Comparison of ENCODE assay signal across 8 cellular contexts in the genomic region with DNA sequence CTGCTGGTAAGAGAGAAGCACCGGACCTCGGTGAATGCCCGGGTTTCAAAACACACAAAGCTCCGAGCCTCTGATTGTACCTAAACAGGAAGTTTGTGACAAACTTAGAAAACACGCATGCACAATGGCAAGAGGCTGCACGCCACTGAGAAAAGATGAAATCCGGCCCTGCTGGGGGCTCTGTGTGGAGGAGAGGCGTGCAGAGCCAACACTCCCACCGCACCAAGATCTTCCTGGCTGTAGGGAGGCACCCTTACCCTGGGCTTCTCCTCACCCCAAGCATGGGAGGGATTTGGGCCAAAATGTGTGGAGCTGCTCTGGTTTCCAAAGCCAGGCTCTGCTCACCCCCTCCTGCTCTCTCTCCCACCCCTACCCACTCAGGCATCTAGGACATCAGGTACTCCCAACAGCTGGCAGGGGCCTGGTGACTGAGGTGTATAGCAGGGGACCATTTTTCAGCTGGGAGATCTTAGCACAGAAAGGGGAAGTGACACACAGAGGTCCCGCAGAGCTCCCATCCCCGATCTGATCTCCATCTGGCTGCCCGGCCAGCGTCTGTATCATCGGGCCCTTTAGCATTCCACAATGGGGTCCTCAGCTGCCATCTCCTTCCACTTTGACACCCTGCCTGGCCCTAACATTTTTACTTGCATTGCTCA.
A peak's percentile ranks its signal among the peaks of the same experiment; 100 is the strongest.
DNase-seq lines count a peak whose midpoint lies in the region; ATAC-seq, FAIRE-seq and TF ChIP-seq lines count a peak whose summit lies in the region.

No MANE protein-coding gene starts in this region.

- peaks cover 3 to 15% of the 10 kb centered on the region in 2 experiments for H4K20me1 ChIP-seq in H1 (replicated peaks in 1 of 2; ENCODE audit: control insufficient read depth in 1 of 2, insufficient read depth in 2 of 2, low read length in 2 of 2)

- H3K27ac Mint-ChIP-seq in Caco-2 (ENCODE audit: unreplicated experiment) = no peak overlapping the region

- no peak overlapping the region for H3K9ac ChIP-seq in H1 (replicated peaks in 1 of 4; ENCODE audit: extremely low read depth in 1 of 4, low read depth in 3 of 4, low read length in 3 of 4)
- H3K9ac ChIP-seq in stomach smooth muscle (ENCODE audit: low read length in 2 of 2) = no peak overlapping the region

- H3K4me1 Mint-ChIP-seq in Caco-2 (ENCODE audit: low read depth, unreplicated experiment) = peaks cover 6% of the 10 kb centered on the region

- BruUV-seq in Caco-2 (replicated peaks; lab: Mats Ljungman, UMichigan) = no TSS peak

- no peak overlapping the region for H3K4me3 Mint-ChIP-seq in Caco-2 (ENCODE audit: unreplicated experiment)

- H3K79me1 ChIP-seq in H1 (ENCODE audit: low read depth, low read length) = peaks cover 17% of the 10 kb centered on the region

- FAIRE-seq in H1 (lab: Jason Lieb, UNC) = no peak

- peak overlapping the region; percentile 42 for H4K8ac ChIP-seq in H1 (ENCODE audit: extremely low read depth, insufficient read depth, low read length)

- peaks cover 0 to 74% of the 10 kb centered on the region in 2 experiments; a peak in 3 of 4 replicates for H3K79me2 ChIP-seq in H1 (ENCODE audit: control insufficient read depth in 1 of 2, insufficient read depth in 2 of 2, low read length in 2 of 2)

- H3K36me3 Mint-ChIP-seq in Caco-2 (ENCODE audit: insufficient read depth, unreplicated experiment) = no peaks in the 10 kb centered on the region

- peak; percentile 88 for DNase-seq in GM12865 (ENCODE audit: low read depth)
- peak; percentile 49 for DNase-seq in NOMO-1 treated with dmso at 0.1 percent for 144 hours (lab: John Stamatoyannopoulos, UW; ENCODE audit: unreplicated experiment)
- DNase-seq in H1 (ENCODE audit: low read depth in 1 of 2, low spot score in 2 of 2) = no peak
- DNase-seq in Caco-2 = no peak
- no peak for DNase-seq in NCI-H187 (lab: John Stamatoyannopoulos, UW)

- no peak overlapping the region for H2AFZ ChIP-seq in H1 (ENCODE audit: low read length)

- H3K27me3 ChIP-seq in H1 (replicated peaks in 1 of 4; ENCODE audit: control insufficient read depth in 3 of 4, extremely low read depth in 1 of 4, insufficient read depth in 3 of 4, low read length in 3 of 4) = no peaks in the 10 kb centered on the region
- no peaks in the 10 kb centered on the region for H3K27me3 ChIP-seq in stomach smooth muscle (ENCODE audit: control insufficient read depth in 1 of 2, insufficient read depth in 2 of 2, low read length in 2 of 2)
- H3K27me3 ChIP-seq in Caco-2 (replicated peaks; ENCODE audit: control insufficient read depth, insufficient read depth, low read length) = no peaks in the 10 kb centered on the region

- ATAC-seq in GM21576 (IDR thresholded peaks at IDR 0.05; ENCODE audit: unreplicated experiment) (peak; percentile 65), GM19328 (IDR thresholded peaks at IDR 0.05; ENCODE audit: unreplicated experiment) (no peak)

- H3K36me3 ChIP-seq in H1 (ENCODE audit: control insufficient read depth in 2 of 4, insufficient read depth in 4 of 4, low read length in 3 of 4) (no peaks in the 10 kb centered on the region), stomach smooth muscle (ENCODE audit: control insufficient read depth in 2 of 2, insufficient read depth in 2 of 2, low read length in 2 of 2) (no peaks in the 10 kb centered on the region), Caco-2 (ENCODE audit: control insufficient read depth, insufficient read depth, low read length) (no peaks in the 10 kb centered on the region)

- TF ChIP-seq EP300 in H1 (IDR thresholded peaks at IDR 0.05; ENCODE audit: borderline replicate concordance in 1 of 2, low read depth in 2 of 2, low read length in 2 of 2) = no peak

- intact Hi-C loops in Caco-2 (cut with micrococcal nuclease; ENCODE audit: unreplicated experiment) = no loop called here

- POLR2A ChIA-PET in H1 (lab: Charles Lee; ENCODE audit: partially characterized antibody) (interaction anchor here (1.6 kb wide), 1 partner anchor 14 kb away, joined by 4 read pairs; no protein-coding TSS in a partner anchor), Caco-2 (lab: Charles Lee) (no interaction called here)

- H2BK120ac ChIP-seq in H1 (replicated peaks; ENCODE audit: low read depth, low read length) = no peak overlapping the region

- H2BK15ac ChIP-seq in H1 (ENCODE audit: low read length) = no peak overlapping the region

- H3K4me3 ChIP-seq in GM12865 (ENCODE audit: low read depth, low read length) (peak overlapping the region; percentile 50), H1 (ENCODE audit: extremely low read depth in 1 of 4, insufficient read depth in 2 of 4, low read depth in 3 of 4, low read length in 4 of 4) (no peak overlapping the region), stomach smooth muscle (ENCODE audit: low read length in 2 of 2) (no peak overlapping the region), Caco-2 (ENCODE audit: low read depth, low read length) (no peak overlapping the region)

- H3K18ac ChIP-seq in H1 (ENCODE audit: extremely low read depth, low read length) = no peak overlapping the region

- no peak overlapping the region for H3K14ac ChIP-seq in H1 (ENCODE audit: insufficient read length)

- H3K27ac ChIP-seq in H1 (ENCODE audit: low read depth, low read length) (no peak overlapping the region), stomach smooth muscle (ENCODE audit: low read length) (peak overlapping the region; percentile 6)

- no peak overlapping the region for H2BK12ac ChIP-seq in H1 (ENCODE audit: low read depth, low read length)

- H2AK5ac ChIP-seq in H1 (ENCODE audit: low read depth, low read length) = no peak overlapping the region

- 87% methylated on average over 14 of the region's 14 CpGs; no CpG with 5 or more reads in 1 of the 2 experiments for WGBS in H1 (ENCODE audit: extremely low coverage in 1 of 2, insufficient coverage in 1 of 2, insufficient read length in 1 of 2, insufficient replicate concordance in 2 of 2, low coverage in 1 of 2, low lambda C conversion rate in 2 of 2, missing lambda C conversion rate in 1 of 2), 2 experiments

- H3K23me2 ChIP-seq in H1 (ENCODE audit: low read depth, low read length) = no peaks in the 10 kb centered on the region; the same call in 1 of the 2 replicates

- no peaks in the 10 kb centered on the region for H3K27me3 Mint-ChIP-seq in Caco-2 (ENCODE audit: insufficient read depth, unreplicated experiment)

- no peak overlapping the region for H4K5ac ChIP-seq in H1 (ENCODE audit: insufficient read length, low read depth, low read length)

- H3K4me1 ChIP-seq in H1 (replicated peaks in 1 of 4; ENCODE audit: control insufficient read depth in 3 of 4, insufficient read depth in 4 of 4, low read length in 3 of 4) = peaks cover 0 to 3% (median 0%) of the 10 kb centered on the region in 4 experiments; a peak in 3 of 7 replicates
- H3K4me1 ChIP-seq in stomach smooth muscle (ENCODE audit: control insufficient read depth, insufficient read depth, low read length) = peaks cover 7% of the 10 kb centered on the region
- peaks cover 12% of the 10 kb centered on the region for H3K4me1 ChIP-seq in Caco-2

- no peak overlapping the region for H3K4ac ChIP-seq in H1 (replicated peaks; ENCODE audit: insufficient read length, low read depth, low read length)

- no peak for TF ChIP-seq CTCF in GM12865 (IDR thresholded peaks at IDR 0.05; ENCODE audit: insufficient read depth, low read depth, low read length, missing control alignments)
- no peak for TF ChIP-seq CTCF in H1 (IDR thresholded peaks at IDR 0.05; ENCODE audit: control extremely low read depth in 1 of 3, insufficient read depth in 1 of 3, low read depth in 1 of 3, low read length in 3 of 3)
- no peak for TF ChIP-seq CTCF in Caco-2 (IDR thresholded peaks at IDR 0.05; ENCODE audit: insufficient read depth in 1 of 2, low read depth in 1 of 2, low read length in 1 of 2, severe bottlenecking in 1 of 2, unreplicated experiment in 1 of 2)

- TF ChIP-seq RAD21 in H1 (IDR thresholded peaks at IDR 0.05 in 1 of 2, conservative IDR thresholded peaks at IDR 0.05 in 1 of 2; ENCODE audit: low read depth in 2 of 2, low read length in 2 of 2) = no peak

- H4K91ac ChIP-seq in H1 (replicated peaks; ENCODE audit: insufficient read length, low read length) = no peak overlapping the region

- H3K23ac ChIP-seq in H1 (ENCODE audit: insufficient read length) = no peak overlapping the region

- CTCF ChIA-PET in H1 (lab: Charles Lee; ENCODE audit: partially characterized antibody) (interaction anchor here (0.6 to 1.4 kb wide), 4 partner anchors 20 to 72 kb away, joined by 3 read pairs; no protein-coding TSS in a partner anchor), Caco-2 (lab: Charles Lee) (no interaction called here)

- no peak overlapping the region for H3K56ac ChIP-seq in H1 (replicated peaks; ENCODE audit: insufficient read length, low read depth, low read length)

- H3K9me3 Mint-ChIP-seq in Caco-2 (ENCODE audit: unreplicated experiment) = no peaks in the 10 kb centered on the region

- no peak overlapping the region for H3K4me2 ChIP-seq in H1 (ENCODE audit: insufficient read depth in 1 of 2, low read depth in 2 of 2, low read length in 2 of 2)

- H2BK5ac ChIP-seq in H1 (ENCODE audit: low read depth, low read length) = no peak overlapping the region

- no peak for TF ChIP-seq POLR2A in H1 (IDR thresholded peaks at IDR 0.05; ENCODE audit: control extremely low read depth in 1 of 2, low read depth in 2 of 2, low read length in 2 of 2)

- H3K9me3 ChIP-seq in H1 (ENCODE audit: insufficient read depth in 2 of 2, low read depth in 1 of 2, low read length in 1 of 2) = no peaks in the 10 kb centered on the region
- H3K9me3 ChIP-seq in stomach smooth muscle (ENCODE audit: control insufficient read depth in 2 of 2, low read length in 2 of 2) = no peaks in the 10 kb centered on the region
- H3K9me3 ChIP-seq in Caco-2 = no peaks in the 10 kb centered on the region

- H2BK20ac ChIP-seq in H1 (ENCODE audit: low read length) = no peak overlapping the region

TF ChIP-seq in H1, 55 proteins besides CTCF, POLR2A, EP300 and RAD21:
- TF ChIP-seq NANOG (IDR thresholded peaks at IDR 0.05; ENCODE audit: insufficient read depth, low read depth, low read length, poor library complexity, severe bottlenecking) (no peak), BACH1 (IDR thresholded peaks at IDR 0.05; ENCODE audit: low read length) (no peak), BRCA1 (IDR thresholded peaks at IDR 0.05; ENCODE audit: low read depth, low read length) (no peak), SIRT6 (IDR thresholded peaks at IDR 0.05; ENCODE audit: low read length) (no peak), TBP (IDR thresholded peaks at IDR 0.05; ENCODE audit: low read depth, low read length) (no peak)
- TF ChIP-seq, protein P1, sequence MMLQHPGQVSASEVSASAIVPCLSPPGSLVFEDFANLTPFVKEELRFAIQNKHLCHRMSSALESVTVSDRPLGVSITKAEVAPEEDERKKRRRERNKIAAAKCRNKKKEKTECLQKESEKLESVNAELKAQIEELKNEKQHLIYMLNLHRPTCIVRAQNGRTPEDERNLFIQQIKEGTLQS (IDR thresholded peaks at IDR 0.05; ENCODE audit: insufficient read depth, low read depth, low read length) = no peak

Comparison
In these comparisons a context has a peak if more than half of its experiments do, and no peak if none do; other contexts are left out.
1. DNase-seq: peak in GM12865 (single experiment) and NOMO-1 treated with dmso at 0.1 percent for 144 hours (single experiment); none in H1 (0 of 2), Caco-2 (0 of 2) and NCI-H187 (0 of 2).